ENCODE assay signal across 8 cellular contexts in genomic region chr9:92886846-92887610, GRCh38. TPM values are rescaled to one million over a fixed set of nuclear protein-coding genes. Genes with fewer than 3 reads are reported as not detected.
DNase-seq lines count a peak whose midpoint lies in the region; ATAC-seq and TF ChIP-seq lines count a peak whose summit lies in the region.
"Not testable (repeated sequence)": the region's sequence is repeated elsewhere in the genome, so short reads cannot be mapped to it uniquely, and the experiment has no call there.

No MANE protein-coding gene starts in this region.

- not testable (repeated sequence) for H3K9me3 Mint-ChIP-seq in T-cell; activated CD8-positive, alpha-beta T cell treated with anti-CD3 and anti-CD28 coated beads for 36 hours; activated naive CD8-positive, alpha-beta T cell treated with anti-CD3 and anti-CD28 coated beads, Interleukin-2, amount 10 ng/mL, durations not matched to agents 7 days and 5 days; naive thymus-derived CD8-positive, alpha-beta T cell

- CTCF ChIA-PET in T-cell (lab: Charles Lee): interaction anchor here in 1 of 2 donors (0.6 kb wide), 1 partner anchor 103 kb away, joined by 4 read pairs; no protein-coding TSS in a partner anchor
- CTCF ChIA-PET in activated CD8-positive, alpha-beta T cell treated with anti-CD3 and anti-CD28 coated beads for 36 hours (lab: Charles Lee): not testable (repeated sequence)

- peak; percentile 23 for DNase-seq in CD1c-positive myeloid dendritic cell (ENCODE audit: extremely low spot score)
- DNase-seq in H4 (ENCODE audit: low spot score): peak; percentile 35
- DNase-seq in MV-4-11 (lab: John Stamatoyannopoulos, UW): peak; percentile 67
- peak; percentile 40 for DNase-seq in NCI-H748 (lab: John Stamatoyannopoulos, UW; ENCODE audit: unreplicated experiment)
- peak in 33 of 34 experiments; percentile 31 to 73 (median 52) for DNase-seq in T-cell
- peak; percentile 43 for DNase-seq in activated CD8-positive, alpha-beta T cell treated with anti-CD3 and anti-CD28 coated beads for 36 hours
- DNase-seq in activated naive CD8-positive, alpha-beta T cell treated with anti-CD3 and anti-CD28 coated beads, Interleukin-2, amount 10 ng/mL, durations not matched to agents 7 days and 5 days: peak; percentile 30
- peak in 8 of 10 donors; percentile 50 to 84 (median 76) for DNase-seq in naive thymus-derived CD8-positive, alpha-beta T cell

- H3K27me3 Mint-ChIP-seq in T-cell; activated CD8-positive, alpha-beta T cell treated with anti-CD3 and anti-CD28 coated beads for 36 hours; naive thymus-derived CD8-positive, alpha-beta T cell: not testable (repeated sequence)
- H3K27me3 Mint-ChIP-seq in activated naive CD8-positive, alpha-beta T cell treated with anti-CD3 and anti-CD28 coated beads, Interleukin-2, amount 10 ng/mL, durations not matched to agents 7 days and 5 days: peaks cover 12% of the 10 kb centered on the region

- intact Hi-C loops in activated CD8-positive, alpha-beta T cell treated with anti-CD3 and anti-CD28 coated beads for 36 hours (cut with micrococcal nuclease): not testable (repeated sequence)

- peak in 3 of 4 experiments; percentile 71 to 83 (median 76) for ATAC-seq in T-cell (replicated peaks in 1 of 4)
- not testable (repeated sequence) for ATAC-seq in activated CD8-positive, alpha-beta T cell treated with anti-CD3 and anti-CD28 coated beads for 36 hours; activated naive CD8-positive, alpha-beta T cell treated with anti-CD3 and anti-CD28 coated beads, Interleukin-2, amount 10 ng/mL, durations not matched to agents 7 days and 5 days (ENCODE audit: low read depth)
- ATAC-seq in naive thymus-derived CD8-positive, alpha-beta T cell: peak; percentile 62 to 88

- peak overlapping the region; percentile 88 to 91 for H3K27ac Mint-ChIP-seq in T-cell
- H3K27ac Mint-ChIP-seq in activated CD8-positive, alpha-beta T cell treated with anti-CD3 and anti-CD28 coated beads for 36 hours; activated naive CD8-positive, alpha-beta T cell treated with anti-CD3 and anti-CD28 coated beads, Interleukin-2, amount 10 ng/mL, durations not matched to agents 7 days and 5 days: not testable (repeated sequence)
- peak overlapping the region in 9 of 10 donors; percentile 58 to 90 (median 83) for H3K27ac Mint-ChIP-seq in naive thymus-derived CD8-positive, alpha-beta T cell

- peak overlapping the region in 1 of 3 donors; percentile 71 for H3K4me3 Mint-ChIP-seq in T-cell
- not testable (repeated sequence) for H3K4me3 Mint-ChIP-seq in activated CD8-positive, alpha-beta T cell treated with anti-CD3 and anti-CD28 coated beads for 36 hours; activated naive CD8-positive, alpha-beta T cell treated with anti-CD3 and anti-CD28 coated beads, Interleukin-2, amount 10 ng/mL, durations not matched to agents 7 days and 5 days
- H3K4me3 Mint-ChIP-seq in naive thymus-derived CD8-positive, alpha-beta T cell: peak overlapping the region in 9 of 10 donors; percentile 26 to 79 (median 66)

- POLR2A ChIA-PET in T-cell (lab: Charles Lee): not testable (repeated sequence)
- POLR2A ChIA-PET in activated CD8-positive, alpha-beta T cell treated with anti-CD3 and anti-CD28 coated beads for 36 hours (lab: Charles Lee): interaction anchor here (1.2 kb wide), 1 partner anchor 19 kb away, joined by 3 read pairs; no protein-coding TSS in a partner anchor
- POLR2A ChIA-PET in activated naive CD8-positive, alpha-beta T cell treated with anti-CD3 and anti-CD28 coated beads, Interleukin-2, amount 10 ng/mL, durations not matched to agents 7 days and 5 days (lab: Charles Lee): interaction anchor here (0.7 kb wide), 1 partner anchor 76 kb away, joined by 3 read pairs; no protein-coding TSS in a partner anchor
- POLR2A ChIA-PET in naive thymus-derived CD8-positive, alpha-beta T cell (lab: Charles Lee): interaction anchor here (0.6 to 2.2 kb wide), 9 partner anchors 19 to 250 kb away, joined by 3 to 21 read pairs (median 4); no protein-coding TSS in a partner anchor

- peaks cover 51 to 62% (median 55%) of the 10 kb centered on the region in 3 donors for H3K4me1 Mint-ChIP-seq in T-cell
- H3K4me1 Mint-ChIP-seq in activated CD8-positive, alpha-beta T cell treated with anti-CD3 and anti-CD28 coated beads for 36 hours (ENCODE audit: low read depth): peaks cover 29% of the 10 kb centered on the region
- peaks cover 12% of the 10 kb centered on the region for H3K4me1 Mint-ChIP-seq in activated naive CD8-positive, alpha-beta T cell treated with anti-CD3 and anti-CD28 coated beads, Interleukin-2, amount 10 ng/mL, durations not matched to agents 7 days and 5 days
- H3K4me1 Mint-ChIP-seq in naive thymus-derived CD8-positive, alpha-beta T cell: peaks cover 31 to 66% (median 43%) of the 10 kb centered on the region in 4 donors

- not testable (repeated sequence) for TF ChIP-seq CTCF in activated CD8-positive, alpha-beta T cell treated with anti-CD3 and anti-CD28 coated beads for 36 hours (IDR thresholded peaks at IDR 0.05)

- not testable (repeated sequence) for H3K36me3 Mint-ChIP-seq in T-cell; activated CD8-positive, alpha-beta T cell treated with anti-CD3 and anti-CD28 coated beads for 36 hours (ENCODE audit: low read depth); activated naive CD8-positive, alpha-beta T cell treated with anti-CD3 and anti-CD28 coated beads, Interleukin-2, amount 10 ng/mL, durations not matched to agents 7 days and 5 days; naive thymus-derived CD8-positive, alpha-beta T cell

RNA-seq across cellular contexts. Expression of gene ZNF484, which starts 9.2 kb away (rescaled TPM):
- total RNA-seq in H4 (2014; rRNA removed; shearing (Covaris generic)): 2.6 and 4.8 TPM in 2 replicates
- 10 to 100 TPM; 14.2 to 17.4 (median 16.4) TPM for total RNA-seq in T-cell
- total RNA-seq in activated CD8-positive, alpha-beta T cell treated with anti-CD3 and anti-CD28 coated beads for 36 hours: 1 to 10 TPM; 5.8 to 6.2 TPM
- 10 to 100 TPM; 13.9 to 14.5 TPM for total RNA-seq in activated naive CD8-positive, alpha-beta T cell treated with anti-CD3 and anti-CD28 coated beads, Interleukin-2, amount 10 ng/mL, durations not matched to agents 7 days and 5 days
- 10 to 100 TPM; 19.2 to 24.6 TPM for total RNA-seq in naive thymus-derived CD8-positive, alpha-beta T cell
- 1 to 10 TPM; 3.1 to 5.0 (median 3.9) TPM for polyA plus RNA-seq in naive thymus-derived CD8-positive, alpha-beta T cell

Comparison
In these comparisons a context has a peak if more than half of its experiments do, and no peak if none do; other contexts are left out.
1. DNase-seq: peak in every context shown above with its lines; median percentile 76 in naive thymus-derived CD8-positive, alpha-beta T cell; 67 in MV-4-11; 52 in T-cell; 43 in activated CD8-positive, alpha-beta T cell treated with anti-CD3 and anti-CD28 coated beads for 36 hours; 40 in NCI-H748; 35 in H4; 30 in activated naive CD8-positive, alpha-beta T cell treated with anti-CD3 and anti-CD28 coated beads, Interleukin-2, amount 10 ng/mL, durations not matched to agents 7 days and 5 days; 23 in CD1c-positive myeloid dendritic cell.